In genomic region chr3:170695486-170696069, GRCh38 we compare ENCODE assay signal across 22 cellular contexts.
DNase-seq lines count a peak whose midpoint lies in the region; ATAC-seq, FAIRE-seq and TF ChIP-seq lines count a peak whose summit lies in the region.
"Had no signal": no experiment of that assay in that cellular context is flagged by ENCODE, and none has a peak within 500 bp of the region (broad histone marks: within the 10 kb centered on the region; RNA-seq: fewer than 3 reads in every experiment).

No MANE protein-coding gene starts in this region.

- in situ Hi-C loops in mammary epithelial cell (cut with MboI; ENCODE audit: low sequenced_read_pairs in 2 of 2) = loop anchor here in 1 of 2 donors (10.0 kb wide), 1 partner anchor 119 kb away; no protein-coding TSS in a partner anchor

- no peak overlapping the region for H3K4me2 ChIP-seq in mammary epithelial cell (ENCODE audit: insufficient read depth, low read depth, low read length)

- no peaks in the 10 kb centered on the region for H3K27me3 Mint-ChIP-seq in MCF 10A (ENCODE audit: insufficient read depth, unreplicated experiment)

- H4K20me1 ChIP-seq in mammary epithelial cell (ENCODE audit: insufficient read depth, low read length) = no peaks in the 10 kb centered on the region

- no peak for ATAC-seq in HG03342 (IDR thresholded peaks at IDR 0.05; ENCODE audit: unreplicated experiment)
- ATAC-seq: Right ventricle myocardium inferior had no signal

- H3K36me3 ChIP-seq in mammary epithelial cell (ENCODE audit: insufficient read depth, low read length) (no peaks in the 10 kb centered on the region), bronchial epithelial cell (ENCODE audit: control insufficient read depth, insufficient read depth, low read length) (no peaks in the 10 kb centered on the region), right atrium auricular region (no peaks in the 10 kb centered on the region)
- H3K36me3 ChIP-seq: SJSA1 had no signal

- H3K36me3 Mint-ChIP-seq in MCF 10A (ENCODE audit: insufficient read depth, unreplicated experiment) = peaks cover 5% of the 10 kb centered on the region
- H3K36me3 Mint-ChIP-seq: CD4-positive, CD25-positive, alpha-beta regulatory T cell had no signal

- POLR2A ChIA-PET in MCF 10A (lab: Yijun Ruan, JAX) = interaction anchor here (0.6 kb wide), 1 partner anchor 71 kb away, joined by 4 read pairs; no protein-coding TSS in a partner anchor

- WGBS in mammary epithelial cell (ENCODE audit: low coverage, missing lambda C conversion rate) = 98% methylated on average over 3 of the region's 3 CpGs

- H3K9me3 ChIP-seq in mammary epithelial cell (replicated peaks; ENCODE audit: insufficient read depth, low read length) = no peaks in the 10 kb centered on the region
- no peaks in the 10 kb centered on the region for H3K9me3 ChIP-seq in right atrium auricular region
- H3K9me3 ChIP-seq: Caco-2, SJSA1 had no signal

- intact Hi-C loops in MCF 10A (cut with micrococcal nuclease) (no loop called here), mammary epithelial cell (cut with micrococcal nuclease) (no loop called here)

- no peak overlapping the region for H3K27ac Mint-ChIP-seq in MCF 10A (ENCODE audit: low read depth, unreplicated experiment)
- H3K27ac Mint-ChIP-seq: CD4-positive, CD25-positive, alpha-beta regulatory T cell had no signal

- FAIRE-seq in bronchial epithelial cell (lab: Jason Lieb, UNC) = no peak
- FAIRE-seq: GM18507, RCC 7860 had no signal

- H3K9ac ChIP-seq in mammary epithelial cell (ENCODE audit: insufficient read depth, low read length) = no peak overlapping the region

- no peak overlapping the region for H3K4me3 Mint-ChIP-seq in MCF 10A (ENCODE audit: unreplicated experiment)
- H3K4me3 Mint-ChIP-seq: CD4-positive, CD25-positive, alpha-beta regulatory T cell had no signal

- BruUV-seq in MCF 10A (replicated peaks; lab: Mats Ljungman, UMichigan) = no TSS peak
- no TSS peak for BruUV-seq in mammary epithelial cell (replicated peaks; lab: Mats Ljungman, UMichigan)

- TF ChIP-seq CTCF in MCF 10A (IDR thresholded peaks at IDR 0.05; ENCODE audit: unreplicated experiment) (no peak), mammary epithelial cell (conservative IDR thresholded peaks at IDR 0.05 in 1 of 2, IDR thresholded peaks at IDR 0.05 in 1 of 2; ENCODE audit: extremely low read depth in 1 of 2, insufficient read depth in 1 of 2, low read depth in 1 of 2, low read length in 2 of 2) (no peak), bronchial epithelial cell (IDR thresholded peaks at IDR 0.05; ENCODE audit: insufficient read depth, low read length, severe bottlenecking) (no peak), right atrium auricular region (IDR thresholded peaks at IDR 0.05) (no peak)

- no peak overlapping the region for H2AFZ ChIP-seq in mammary epithelial cell (ENCODE audit: low read depth, low read length)

- peaks cover 6% of the 10 kb centered on the region for H3K9me3 Mint-ChIP-seq in MCF 10A (ENCODE audit: unreplicated experiment)
- H3K9me3 Mint-ChIP-seq: CD4-positive, CD25-positive, alpha-beta regulatory T cell had no signal

- H3K27me3 ChIP-seq in mammary epithelial cell (ENCODE audit: insufficient read depth, low read length) (no peaks in the 10 kb centered on the region), bronchial epithelial cell (ENCODE audit: control insufficient read depth, insufficient read depth, low read length) (no peaks in the 10 kb centered on the region), right atrium auricular region (no peaks in the 10 kb centered on the region)
- H3K27me3 ChIP-seq: SJSA1 had no signal

- no peak overlapping the region for H3K4me3 ChIP-seq in mammary epithelial cell (replicated peaks in 1 of 3; ENCODE audit: insufficient read depth in 1 of 3, low read depth in 2 of 3, low read length in 3 of 3)
- H3K4me3 ChIP-seq in bronchial epithelial cell (ENCODE audit: low read depth, low read length) = no peak overlapping the region
- H3K4me3 ChIP-seq in right atrium auricular region = no peak overlapping the region
- H3K4me3 ChIP-seq: SJSA1 had no signal

- H3K27ac ChIP-seq in mammary epithelial cell (ENCODE audit: insufficient read depth, low read depth, low read length) = no peak overlapping the region
- H3K27ac ChIP-seq in right atrium auricular region = no peak overlapping the region
- H3K27ac ChIP-seq: SJSA1 had no signal

- dilution Hi-C loops in mammary epithelial cell (cut with HindIII; ENCODE audit: low sequenced_read_pairs) = loop anchor here (5.0 kb wide), 1 partner anchor 107 kb away; no protein-coding TSS in a partner anchor

- H3K4me1 ChIP-seq in mammary epithelial cell (ENCODE audit: insufficient read depth, low read length) (peaks cover 16% of the 10 kb centered on the region), right atrium auricular region (peaks cover 0 to 11% of the 10 kb centered on the region in 2 donors)

- no peaks in the 10 kb centered on the region for H3K79me2 ChIP-seq in mammary epithelial cell (ENCODE audit: insufficient read depth, low read length)

- peaks cover 9% of the 10 kb centered on the region for H3K4me1 Mint-ChIP-seq in MCF 10A (ENCODE audit: insufficient read depth, unreplicated experiment)

- CTCF ChIA-PET in MCF 10A (lab: Yijun Ruan, JAX) = no interaction called here
- CTCF ChIA-PET in mammary epithelial cell (lab: Charles Lee; ENCODE audit: low non-redundant PET) = no interaction called here

- peak; percentile 52 for DNase-seq in MCF 10A (ENCODE audit: unreplicated experiment)
- DNase-seq in mammary epithelial cell = no peak
- peak; percentile 84 to 96 for DNase-seq in NCI-H2081 (lab: John Stamatoyannopoulos, UW)
- DNase-seq in bronchial epithelial cell (ENCODE audit: low read depth) = peak; percentile 43
- no peak for DNase-seq in right atrium auricular region (ENCODE audit: low spot score)
- DNase-seq in cortex of kidney (lab: John Stamatoyannopoulos, UW) = no peak
- DNase-seq: Caco-2; CD4-positive, CD25-positive, alpha-beta regulatory T cell; DMS 273 treated with DMSO at 0.1 percent for 48 hours; GDM1; GOT3; HCEC 1CT; KBM-7; NCI-H1930; NCI-H226; NCI-H526 treated with DMSO at 0.1 percent for 48 hours; T-helper 1 cell had no signal

Comparison
In these comparisons a context has a peak if more than half of its experiments do, and no peak if none do; other contexts are left out.
1. DNase-seq: peak in MCF 10A (single experiment), NCI-H2081 (2 of 2) and bronchial epithelial cell (single experiment); none in mammary epithelial cell (single experiment), right atrium auricular region (single experiment) and cortex of kidney (single experiment).